Comparison of ENCODE assay signal across 26 cellular contexts in genomic region chr19:49776371-49776764, GRCh38. TPM values are rescaled to one million over a fixed set of nuclear protein-coding genes. Genes with fewer than 3 reads are reported as not detected.
DNase-seq lines count a peak whose midpoint lies in the region; ATAC-seq and TF ChIP-seq lines count a peak whose summit lies in the region.
"Had no signal": no experiment of that assay in that cellular context is flagged by ENCODE, and none has a peak within 500 bp of the region (broad histone marks: within the 10 kb centered on the region; RNA-seq: fewer than 3 reads in every experiment).

No MANE protein-coding gene starts in this region.

- no peak overlapping the region for H3K4me3 ChIP-seq in Caco-2 (ENCODE audit: low read depth, low read length)
- H3K4me3 ChIP-seq in trophoblast cell (ENCODE audit: low read depth, low read length) = no peak overlapping the region
- H3K4me3 ChIP-seq: BLaER1, HAP-1, right atrium auricular region, tibial artery had no signal

- H3K14ac ChIP-seq in trophoblast cell (ENCODE audit: low read length) = no peak overlapping the region

- H4K91ac ChIP-seq in trophoblast cell (ENCODE audit: low read depth, low read length) = peak overlapping the region; percentile 1

- H3K36me3 Mint-ChIP-seq in Caco-2 (ENCODE audit: insufficient read depth, unreplicated experiment) = peaks cover 47% of the 10 kb centered on the region
- peaks cover 1% of the 10 kb centered on the region for H3K36me3 Mint-ChIP-seq in activated CD8-positive, alpha-beta T cell treated with anti-CD3 and anti-CD28 coated beads for 36 hours (ENCODE audit: low read depth)
- peaks cover 32% of the 10 kb centered on the region for H3K36me3 Mint-ChIP-seq in endothelial cell (ENCODE audit: low read depth, unreplicated experiment)

- BruUV-seq in Caco-2 (replicated peaks; lab: Mats Ljungman, UMichigan) = no TSS peak

- no peak overlapping the region for H3K9ac ChIP-seq in trophoblast cell (ENCODE audit: low read length)

- H3K27ac ChIP-seq in trophoblast cell (ENCODE audit: low read depth, low read length) = peak overlapping the region; percentile 43
- H3K27ac ChIP-seq: BLaER1, right atrium auricular region, tibial artery had no signal

- H3K27me3 ChIP-seq in Caco-2 (replicated peaks; ENCODE audit: control insufficient read depth, insufficient read depth, low read length) (no peaks in the 10 kb centered on the region), trophoblast cell (ENCODE audit: insufficient read depth, low read length) (no peaks in the 10 kb centered on the region)
- H3K27me3 ChIP-seq: BLaER1, right atrium auricular region, tibial artery had no signal

- H3K9me3 ChIP-seq in Caco-2 = no peaks in the 10 kb centered on the region
- H3K9me3 ChIP-seq in trophoblast cell (ENCODE audit: insufficient read depth, low read depth, low read length) = no peaks in the 10 kb centered on the region
- H3K9me3 ChIP-seq: BLaER1, HAP-1, right atrium auricular region, tibial artery had no signal

- H3K4ac ChIP-seq in trophoblast cell (ENCODE audit: low read depth, low read length) = peak overlapping the region; percentile 60

- H3K23ac ChIP-seq in trophoblast cell (ENCODE audit: low read length) = no peak overlapping the region

- no peaks in the 10 kb centered on the region for H3K79me2 ChIP-seq in trophoblast cell (ENCODE audit: control insufficient read depth, insufficient read depth, low read length, poor library complexity)

- H3K18ac ChIP-seq in trophoblast cell (ENCODE audit: low read length) = no peak overlapping the region

- no peak for ATAC-seq in activated CD8-positive, alpha-beta T cell treated with anti-CD3 and anti-CD28 coated beads for 36 hours
- ATAC-seq: left cardiac atrium had no signal

- no peak overlapping the region for H2BK12ac ChIP-seq in trophoblast cell (ENCODE audit: low read length)

- no CpG with 5 or more reads among the region's 6 CpGs for WGBS in trophoblast cell (ENCODE audit: extremely low coverage, insufficient coverage, insufficient read length)

- peak overlapping the region; percentile 39 for H2BK5ac ChIP-seq in trophoblast cell (ENCODE audit: low read depth, low read length, poor library complexity)

- H3K4me3 Mint-ChIP-seq in Caco-2 (ENCODE audit: unreplicated experiment) (no peak overlapping the region), endothelial cell (ENCODE audit: unreplicated experiment) (peak overlapping the region; percentile 53)
- H3K4me3 Mint-ChIP-seq in activated CD8-positive, alpha-beta T cell treated with anti-CD3 and anti-CD28 coated beads for 36 hours = no peak overlapping the region

- no peaks in the 10 kb centered on the region for H3K9me3 Mint-ChIP-seq in Caco-2 (ENCODE audit: unreplicated experiment)
- H3K9me3 Mint-ChIP-seq in activated CD8-positive, alpha-beta T cell treated with anti-CD3 and anti-CD28 coated beads for 36 hours = no peaks in the 10 kb centered on the region
- H3K9me3 Mint-ChIP-seq in endothelial cell (ENCODE audit: unreplicated experiment) = no peaks in the 10 kb centered on the region

- H3K4me1 Mint-ChIP-seq in Caco-2 (ENCODE audit: low read depth, unreplicated experiment) (peaks cover 24% of the 10 kb centered on the region), endothelial cell (ENCODE audit: unreplicated experiment) (peaks cover 19% of the 10 kb centered on the region)
- peaks cover 16% of the 10 kb centered on the region for H3K4me1 Mint-ChIP-seq in activated CD8-positive, alpha-beta T cell treated with anti-CD3 and anti-CD28 coated beads for 36 hours (ENCODE audit: low read depth)

- no peak overlapping the region for H2AK5ac ChIP-seq in trophoblast cell (ENCODE audit: low read length)

- H3K79me1 ChIP-seq in trophoblast cell (ENCODE audit: low read length) = no peaks in the 10 kb centered on the region

- CTCF ChIA-PET in Caco-2 (lab: Charles Lee) = no interaction called here
- CTCF ChIA-PET in activated CD8-positive, alpha-beta T cell treated with anti-CD3 and anti-CD28 coated beads for 36 hours (lab: Charles Lee) = interaction anchor here (1.2 kb wide), 1 partner anchor 59 kb away, joined by 4 read pairs; no protein-coding TSS in a partner anchor

- TF ChIP-seq CTCF in Caco-2 (IDR thresholded peaks at IDR 0.05; ENCODE audit: insufficient read depth in 1 of 2, low read depth in 1 of 2, low read length in 1 of 2, severe bottlenecking in 1 of 2, unreplicated experiment in 1 of 2) = no peak
- no peak for TF ChIP-seq CTCF in activated CD8-positive, alpha-beta T cell treated with anti-CD3 and anti-CD28 coated beads for 36 hours (IDR thresholded peaks at IDR 0.05)
- TF ChIP-seq CTCF in endothelial cell (IDR thresholded peaks at IDR 0.05; ENCODE audit: unreplicated experiment) = no peak

- H3K36me3 ChIP-seq in Caco-2 (ENCODE audit: control insufficient read depth, insufficient read depth, low read length) (no peaks in the 10 kb centered on the region), trophoblast cell (ENCODE audit: control insufficient read depth in 1 of 2, insufficient read depth in 2 of 2, low read length in 2 of 2) (peaks cover 26 to 28% of the 10 kb centered on the region in 2 experiments)
- H3K36me3 ChIP-seq: HAP-1 had no signal

- H3K4me2 ChIP-seq in trophoblast cell (ENCODE audit: low read length) = no peak overlapping the region
- H3K4me2 ChIP-seq: BLaER1 had no signal

- H2AFZ ChIP-seq in trophoblast cell (ENCODE audit: insufficient read depth, low read length, poor library complexity) = no peak overlapping the region

- intact Hi-C loops in Caco-2 (cut with micrococcal nuclease; ENCODE audit: unreplicated experiment) = no loop called here
- intact Hi-C loops in activated CD8-positive, alpha-beta T cell treated with anti-CD3 and anti-CD28 coated beads for 36 hours (cut with micrococcal nuclease) = no loop called here

- H3K4me1 ChIP-seq in Caco-2 = peaks cover 16% of the 10 kb centered on the region
- peaks cover 6 to 8% of the 10 kb centered on the region in 2 experiments for H3K4me1 ChIP-seq in trophoblast cell (ENCODE audit: control insufficient read depth in 1 of 2, insufficient read depth in 2 of 2, low read length in 2 of 2)
- H3K4me1 ChIP-seq: HAP-1, tibial artery had no signal

- H3K27ac Mint-ChIP-seq in Caco-2 (ENCODE audit: unreplicated experiment) = peak overlapping the region; percentile 53
- peak overlapping the region; percentile 26 for H3K27ac Mint-ChIP-seq in activated CD8-positive, alpha-beta T cell treated with anti-CD3 and anti-CD28 coated beads for 36 hours
- peak overlapping the region; percentile 6 for H3K27ac Mint-ChIP-seq in endothelial cell (ENCODE audit: unreplicated experiment)

- POLR2A ChIA-PET in Caco-2 (lab: Charles Lee) = no interaction called here
- POLR2A ChIA-PET in activated CD8-positive, alpha-beta T cell treated with anti-CD3 and anti-CD28 coated beads for 36 hours (lab: Charles Lee) = interaction anchor here (1.0 to 1.1 kb wide), 2 partner anchors 9 to 17 kb away, joined by 3 read pairs; no protein-coding TSS in a partner anchor

- peak overlapping the region; percentile 64 for H2BK120ac ChIP-seq in trophoblast cell (ENCODE audit: insufficient read depth, low read length, poor library complexity)

- H3K27me3 Mint-ChIP-seq in Caco-2 (ENCODE audit: insufficient read depth, unreplicated experiment) (no peaks in the 10 kb centered on the region), endothelial cell (ENCODE audit: unreplicated experiment) (peaks cover 11% of the 10 kb centered on the region)
- no peaks in the 10 kb centered on the region for H3K27me3 Mint-ChIP-seq in activated CD8-positive, alpha-beta T cell treated with anti-CD3 and anti-CD28 coated beads for 36 hours

- H4K8ac ChIP-seq in trophoblast cell (ENCODE audit: low read depth, low read length) = no peak overlapping the region

- H4K12ac ChIP-seq in trophoblast cell (ENCODE audit: low read depth, low read length) = no peak overlapping the region

- DNase-seq in Caco-2 (no peak), endothelial cell (ENCODE audit: low spot score) (no peak), trophoblast cell (no peak), dedifferentiated amniotic fluid mesenchymal stem cell (ENCODE audit: extremely low spot score) (no peak), hepatic stellate cell (ENCODE audit: low spot score) (no peak)
- DNase-seq in activated CD8-positive, alpha-beta T cell treated with anti-CD3 and anti-CD28 coated beads for 36 hours = no peak
- DNase-seq in activated CD4-positive, CD25-positive, alpha-beta regulatory T cell treated with anti-CD3 and anti-CD28 coated beads, Interleukin-2, amount 50 U/mL, for 72 hours = no peak
- DNase-seq: activated CD4-positive, alpha-beta T cell treated with anti-CD3 and anti-CD28 coated beads for 1 hour; activated gamma-delta T cell; COR-L47; effector CD4-positive, alpha-beta T cell; hypothalamus; IMR-90; left cardiac atrium; NCI-H1436 treated with DMSO at 0.1 percent for 48 hours; Right ventricle myocardium superior; small intestine; stimulated activated naive CD4-positive, alpha-beta T cell treated with Interleukin-2 at 50 U/mL for 16 hours; T-helper 2 cell; tibial artery had no signal

RNA-seq across cellular contexts. Expression of gene AP2A1, which starts 9.6 kb away (rescaled TPM):
- 107 and 126 TPM in 2 replicates for total RNA-seq in Caco-2 (2022)
- 10 to 100 TPM; 83.4 to 84.5 TPM for total RNA-seq in activated CD8-positive, alpha-beta T cell treated with anti-CD3 and anti-CD28 coated beads for 36 hours
- total RNA-seq in endothelial cell (ENCODE audit: unreplicated experiment) = 191 TPM
- polyA plus RNA-seq in trophoblast cell (2013) = 102 and 103 TPM in 2 replicates

RNA-seq across cellular contexts. Expression of gene TSKS, which starts 13.3 kb away (rescaled TPM):
- total RNA-seq in Caco-2 (2022) (not detected in 2 replicates), endothelial cell (ENCODE audit: unreplicated experiment) (not detected)
- total RNA-seq in activated CD8-positive, alpha-beta T cell treated with anti-CD3 and anti-CD28 coated beads for 36 hours = under 1 TPM; 0.50 to 0.81 TPM
- polyA plus RNA-seq in trophoblast cell (2013) = 0.12 and 0.15 TPM in 2 replicates
- total RNA-seq: G401, IMR-90 had no signal
- polyA plus RNA-seq: AG04450, IMR-90, neural cell had no signal

RNA-seq across cellular contexts. Expression of gene FUZ, which starts 36.7 kb away (rescaled TPM):
- total RNA-seq in Caco-2 (2022) = 0.75 and 0.93 TPM in 2 replicates
- total RNA-seq in activated CD8-positive, alpha-beta T cell treated with anti-CD3 and anti-CD28 coated beads for 36 hours = 10 to 100 TPM; 23.5 to 24.1 TPM
- 15.6 TPM for total RNA-seq in endothelial cell (ENCODE audit: unreplicated experiment)
- polyA plus RNA-seq in trophoblast cell (2013) = 6.6 and 7.6 TPM in 2 replicates

RNA-seq across cellular contexts. Expression of gene MED25, which starts 41.7 kb away (rescaled TPM):
- total RNA-seq in Caco-2 (2022) = 102 and 104 TPM in 2 replicates
- 10 to 100 TPM; 35.7 to 38.7 TPM for total RNA-seq in activated CD8-positive, alpha-beta T cell treated with anti-CD3 and anti-CD28 coated beads for 36 hours
- 117 TPM for total RNA-seq in endothelial cell (ENCODE audit: unreplicated experiment)
- polyA plus RNA-seq in trophoblast cell (2013) = 50.3 and 50.7 TPM in 2 replicates
